10 cellular contexts compared by ENCODE assay signal in genomic region chr19:6238643-6239281, GRCh38. TPM values are rescaled to one million over a fixed set of nuclear protein-coding genes. Genes with fewer than 3 reads are reported as not detected.
DNase-seq lines count a peak whose midpoint lies in the region; ATAC-seq, FAIRE-seq and TF ChIP-seq lines count a peak whose summit lies in the region.
"Had no signal": no experiment of that assay in that cellular context is flagged by ENCODE, and none has a peak within 500 bp of the region (broad histone marks: within the 10 kb centered on the region; RNA-seq: fewer than 3 reads in every experiment).

No MANE protein-coding gene starts in this region.

- intact Hi-C loops in activated CD4-positive, alpha-beta T cell treated with anti-CD3 and anti-CD28 coated beads, Interleukin-2, amount 10 ng/mL, durations not matched to agents 24 days and 14 days (cut with micrococcal nuclease) = no loop called here
- intact Hi-C loops in CD14-positive monocyte (cut with micrococcal nuclease) = no loop called here

- H3K9me3 Mint-ChIP-seq in endodermal cell (no peaks in the 10 kb centered on the region), CD14-positive monocyte (no peaks in the 10 kb centered on the region)
- no peaks in the 10 kb centered on the region for H3K9me3 Mint-ChIP-seq in activated CD4-positive, alpha-beta T cell treated with anti-CD3 and anti-CD28 coated beads, Interleukin-2, amount 10 ng/mL, durations not matched to agents 24 days and 14 days
- H3K9me3 Mint-ChIP-seq: activated T-cell treated with anti-CD3 and anti-CD28 coated beads, Interleukin-2, amount 50 U/mL, for 4 hours; immature natural killer cell had no signal

- 94 to 100% methylated on average over 7 to 24 of the region's 24 CpGs for WGBS in endodermal cell (ENCODE audit: insufficient coverage in 1 of 2, insufficient read length in 1 of 2), 2 experiments

- H3K27ac Mint-ChIP-seq in endodermal cell (peak overlapping the region; percentile 9), CD14-positive monocyte (peak overlapping the region in 1 of 7 donors; percentile 77)
- H3K27ac Mint-ChIP-seq in activated CD4-positive, alpha-beta T cell treated with anti-CD3 and anti-CD28 coated beads, Interleukin-2, amount 10 ng/mL, durations not matched to agents 24 days and 14 days = no peak overlapping the region

- H3K9me3 ChIP-seq in BE2C (no peaks in the 10 kb centered on the region), endodermal cell (ENCODE audit: control insufficient read depth, low read length) (no peaks in the 10 kb centered on the region)

- peaks cover 60% of the 10 kb centered on the region for H3K4me1 ChIP-seq in BE2C
- peaks cover 5% of the 10 kb centered on the region for H3K4me1 ChIP-seq in endodermal cell (ENCODE audit: control insufficient read depth, insufficient read depth, low read length)

- H3K4me3 ChIP-seq in BE2C (ENCODE audit: low read depth, low read length) (no peak overlapping the region), endodermal cell (ENCODE audit: low read length) (no peak overlapping the region)

- H3K36me3 Mint-ChIP-seq in endodermal cell (ENCODE audit: low read depth) (no peaks in the 10 kb centered on the region), CD14-positive monocyte (peaks cover 12 to 25% of the 10 kb centered on the region in 2 donors)
- H3K36me3 Mint-ChIP-seq in activated CD4-positive, alpha-beta T cell treated with anti-CD3 and anti-CD28 coated beads, Interleukin-2, amount 10 ng/mL, durations not matched to agents 24 days and 14 days (ENCODE audit: low read depth) = peaks cover 2% of the 10 kb centered on the region
- H3K36me3 Mint-ChIP-seq: immature natural killer cell had no signal

- FAIRE-seq in HTR-8/SVneo (lab: Jason Lieb, UNC) = no peak

- no peaks in the 10 kb centered on the region for H3K27me3 Mint-ChIP-seq in endodermal cell (ENCODE audit: insufficient read depth)
- no peaks in the 10 kb centered on the region for H3K27me3 Mint-ChIP-seq in activated CD4-positive, alpha-beta T cell treated with anti-CD3 and anti-CD28 coated beads, Interleukin-2, amount 10 ng/mL, durations not matched to agents 24 days and 14 days
- peaks cover 0 to 2% (median 0%) of the 10 kb centered on the region in 3 donors for H3K27me3 Mint-ChIP-seq in CD14-positive monocyte (ENCODE audit: low read depth in 3 of 3)

- DNase-seq in BE2C = peak; percentile 14
- DNase-seq in NCI-H2196 treated with DMSO at 0.1 percent for 48 hours (lab: John Stamatoyannopoulos, UW; ENCODE audit: unreplicated experiment) = peak; percentile 56
- DNase-seq in endodermal cell = no peak
- no peak for DNase-seq in omental fat pad (ENCODE audit: low spot score)
- no peak for DNase-seq in activated CD4-positive, alpha-beta T cell treated with anti-CD3 and anti-CD28 coated beads, Interleukin-2, amount 10 ng/mL, durations not matched to agents 24 days and 14 days
- no peak for DNase-seq in HTR-8/SVneo (ENCODE audit: insufficient read length, low spot score)
- no peak for DNase-seq in CD14-positive monocyte (ENCODE audit: low spot score)
- DNase-seq: immature natural killer cell had no signal

- ATAC-seq in omental fat pad (ENCODE audit: low FRiP score) (peak; percentile 15), GM19351 (IDR thresholded peaks at IDR 0.05; ENCODE audit: unreplicated experiment) (no peak)

- peak overlapping the region; percentile 37 for H3K27ac ChIP-seq in endodermal cell (ENCODE audit: low read depth, low read length)

- H3K4me1 Mint-ChIP-seq in endodermal cell = peaks cover 24% of the 10 kb centered on the region
- peaks cover 18% of the 10 kb centered on the region for H3K4me1 Mint-ChIP-seq in activated CD4-positive, alpha-beta T cell treated with anti-CD3 and anti-CD28 coated beads, Interleukin-2, amount 10 ng/mL, durations not matched to agents 24 days and 14 days
- peaks cover 44% of the 10 kb centered on the region for H3K4me1 Mint-ChIP-seq in CD14-positive monocyte

- H3K36me3 ChIP-seq in BE2C (no peaks in the 10 kb centered on the region), endodermal cell (ENCODE audit: control insufficient read depth, insufficient read depth, low read length) (no peaks in the 10 kb centered on the region)

- no peak overlapping the region for H3K9ac ChIP-seq in endodermal cell (ENCODE audit: extremely low read depth, low read length, poor library complexity, severe bottlenecking)

- H3K27me3 ChIP-seq in BE2C = no peaks in the 10 kb centered on the region
- no peaks in the 10 kb centered on the region for H3K27me3 ChIP-seq in endodermal cell (ENCODE audit: control insufficient read depth, insufficient read depth, low read length, poor library complexity, severe bottlenecking)

- TF ChIP-seq CTCF in BE2C (IDR thresholded peaks at IDR 0.05; ENCODE audit: low read depth, low read length) = no peak
- no peak for TF ChIP-seq CTCF in endodermal cell (conservative IDR thresholded peaks at IDR 0.05)
- TF ChIP-seq CTCF in omental fat pad (IDR thresholded peaks at IDR 0.05) = no peak
- no peak for TF ChIP-seq CTCF in CD14-positive monocyte (IDR thresholded peaks at IDR 0.05)

- H3K4me3 Mint-ChIP-seq in endodermal cell = no peak overlapping the region
- no peak overlapping the region for H3K4me3 Mint-ChIP-seq in activated CD4-positive, alpha-beta T cell treated with anti-CD3 and anti-CD28 coated beads, Interleukin-2, amount 10 ng/mL, durations not matched to agents 24 days and 14 days
- no peak overlapping the region for H3K4me3 Mint-ChIP-seq in CD14-positive monocyte
- H3K4me3 Mint-ChIP-seq: immature natural killer cell had no signal

RNA-seq across cellular contexts. Expression of gene MLLT1, which starts 41.0 kb away (rescaled TPM):
- polyA plus RNA-seq in BE2C (2012; ENCODE audit: insufficient read depth, insufficient read length, low read depth) = 146 TPM
- total RNA-seq in endodermal cell (10 to 100 TPM; 50.1 to 51.8 TPM), omental fat pad (10 to 100 TPM; 14.1 to 23.3 (median 18.1) TPM)
- 57.3 TPM for polyA plus RNA-seq in endodermal cell (2013, experiment 1 of 2)
- 47.7 TPM for polyA plus RNA-seq in endodermal cell (2013, experiment 2 of 2)
- 67.5 and 74.3 TPM in 2 replicates for total RNA-seq in activated CD4-positive, alpha-beta T cell treated with anti-CD3 and anti-CD28 coated beads, Interleukin-2, amount 10 ng/mL, durations not matched to agents 24 days and 14 days
- under 1 TPM; 0.65 to 0.99 TPM for polyA plus RNA-seq in CD14-positive monocyte

Comparison
In these comparisons a context has a peak if more than half of its experiments do, and no peak if none do; other contexts are left out.
1. DNase-seq: peak in BE2C (single experiment) and NCI-H2196 treated with DMSO at 0.1 percent for 48 hours (single experiment); none in endodermal cell (single experiment), omental fat pad (single experiment), activated CD4-positive, alpha-beta T cell treated with anti-CD3 and anti-CD28 coated beads, Interleukin-2, amount 10 ng/mL, durations not matched to agents 24 days and 14 days (single experiment), HTR-8/SVneo (single experiment) and CD14-positive monocyte (single experiment).